1 cellular context compared by ENCODE assay signal in genomic region chr3:118628704-118629341, GRCh38.
TF ChIP-seq lines count a peak whose summit lies in the region.

No MANE protein-coding gene starts in this region.

TF ChIP-seq in HCT116, 20 proteins besides CTCF, POLR2A, EP300 and RAD21 (continued from another document):
- TF ChIP-seq REST (IDR thresholded peaks at IDR 0.05; ENCODE audit: low read depth) (no peak), EZH2phosphoT487 (IDR thresholded peaks at IDR 0.05; ENCODE audit: borderline replicate concordance) (no peak), SP1 (IDR thresholded peaks at IDR 0.05; ENCODE audit: low read depth) (no peak), CEBPB (IDR thresholded peaks at IDR 0.05; ENCODE audit: low read depth) (no peak), FOSL1 (IDR thresholded peaks at IDR 0.05; ENCODE audit: low read depth) (no peak), SRF (IDR thresholded peaks at IDR 0.05; ENCODE audit: low read depth) (no peak), EGR1 (IDR thresholded peaks at IDR 0.05; ENCODE audit: low read depth) (no peak), ZFX (IDR thresholded peaks at IDR 0.05) (no peak), SIN3A (IDR thresholded peaks at IDR 0.05; ENCODE audit: low read depth) (no peak), ZNF274 (IDR thresholded peaks at IDR 0.05; ENCODE audit: low read depth, low read length) (no peak), CBX3 (IDR thresholded peaks at IDR 0.05; ENCODE audit: low read depth) (no peak)
